Comparison of ENCODE assay signal across 2 cellular contexts in genomic region chr1:46969014-46969619, GRCh38.
A peak's percentile ranks its signal among the peaks of the same experiment; 100 is the strongest.
TF ChIP-seq lines count a peak whose summit lies in the region.

No MANE protein-coding gene starts in this region.

TF ChIP-seq in HEK293, 187 proteins besides CTCF, POLR2A, EP300 and RAD21 (continued from another document):
- TF ChIP-seq PRDM10 (tag by site-specific recombination; IDR thresholded peaks at IDR 0.05) (peak; percentile 51; the same call in 1 of the 2 replicates), ZBTB44 (tag by site-specific recombination; IDR thresholded peaks at IDR 0.05) (no peak)

TF ChIP-seq in SK-N-SH treated with all-trans-retinoic acid at 6 μM for 48 hours, 23 proteins besides CTCF, POLR2A, EP300 and RAD21 (continued from another document):
- TF ChIP-seq PATZ1 (CRISPR knock-in tag; IDR thresholded peaks at IDR 0.05; ENCODE audit: borderline replicate concordance) (no peak), TSHZ2 (CRISPR knock-in tag; IDR thresholded peaks at IDR 0.05) (no peak), RARB (CRISPR knock-in tag; IDR thresholded peaks at IDR 0.05) (no peak), CSRNP3 (CRISPR knock-in tag; IDR thresholded peaks at IDR 0.05) (no peak), PPARA (CRISPR knock-in tag; IDR thresholded peaks at IDR 0.05; ENCODE audit: borderline replicate concordance) (no peak), TCF4 (CRISPR knock-in tag; IDR thresholded peaks at IDR 0.05; ENCODE audit: borderline replicate concordance) (no peak), BACH2 (CRISPR knock-in tag; IDR thresholded peaks at IDR 0.05; ENCODE audit: borderline replicate concordance) (no peak)
